ENCODE assay signal across 15 cellular contexts in genomic region chr19:40929942-40930341, GRCh38. TPM values are rescaled to one million over a fixed set of nuclear protein-coding genes. Genes with fewer than 3 reads are reported as not detected.
"Had no signal": no experiment of that assay in that cellular context is flagged by ENCODE, and none has a peak within 500 bp of the region (broad histone marks: within the 10 kb centered on the region; RNA-seq: fewer than 3 reads in every experiment).

No MANE protein-coding gene starts in this region.

RNA-seq across cellular contexts. Expression of gene CYP2A7, which starts 47.9 kb away (rescaled TPM):
- total RNA-seq: chondrocyte, dermis microvascular lymphatic vessel endothelial cell, endodermal cell, esophagus mucosa, esophagus squamous epithelium, gastrocnemius medialis, glomerular endothelial cell, heart right ventricle, kidney epithelial cell, left cardiac atrium, left ventricle myocardium inferior, mammary epithelial cell, mononuclear cell had no signal
- polyA plus RNA-seq: heart right ventricle, immature natural killer cell, keratinocyte, mammary epithelial cell had no signal
